In genomic region chr18:22385718-22386117, GRCh38 we compare ENCODE assay signal across 19 cellular contexts. TPM values are rescaled to one million over a fixed set of nuclear protein-coding genes. Genes with fewer than 3 reads are reported as not detected.
DNase-seq lines count a peak whose midpoint lies in the region; ATAC-seq, FAIRE-seq and TF ChIP-seq lines count a peak whose summit lies in the region.
"Had no signal": no experiment of that assay in that cellular context is flagged by ENCODE, and none has a peak within 500 bp of the region (broad histone marks: within the 10 kb centered on the region; RNA-seq: fewer than 3 reads in every experiment).

No MANE protein-coding gene starts in this region.

- H3K4me3 ChIP-seq in mesenchymal stem cell (ENCODE audit: insufficient read depth in 1 of 2, low read depth in 1 of 2, low read length in 2 of 2) (no peak overlapping the region), small intestine (ENCODE audit: low read depth in 1 of 2, low read length in 2 of 2) (no peak overlapping the region)

- FAIRE-seq in HTR-8/SVneo (lab: Jason Lieb, UNC) (peak; percentile 42), small intestine (lab: Jason Lieb, UNC) (no peak)
- FAIRE-seq: G401.6 had no signal

- no peak overlapping the region for H3K4ac ChIP-seq in mesenchymal stem cell (ENCODE audit: low read depth in 1 of 2, low read length in 2 of 2)

- H3K14ac ChIP-seq in mesenchymal stem cell (ENCODE audit: low read length in 2 of 2) = no peak overlapping the region

- ATAC-seq in sciatic nerve (no peak), GM19395 (IDR thresholded peaks at IDR 0.05; ENCODE audit: unreplicated experiment) (no peak), GM19324 (IDR thresholded peaks at IDR 0.05; ENCODE audit: low FRiP score, unreplicated experiment) (no peak)
- ATAC-seq: stimulated activated naive CD8-positive, alpha-beta T cell treated with anti-CD3 and anti-CD28 coated beads, Interleukin-15, Interleukin-2, amounts not matched to agents 100 U/mL and 50 U/mL, for 24 hours had no signal

- no peak overlapping the region for H3K18ac ChIP-seq in mesenchymal stem cell (ENCODE audit: low read depth in 1 of 2, low read length in 2 of 2)

- no peak for TF ChIP-seq CTCF in AG09319 (IDR thresholded peaks at IDR 0.05; ENCODE audit: low read depth, low read length)

- no peak overlapping the region for H4K8ac ChIP-seq in mesenchymal stem cell (ENCODE audit: low read length)

- peak; percentile 63 for DNase-seq in AG09319 (ENCODE audit: extremely low read depth, low read depth)
- DNase-seq in HTR-8/SVneo (ENCODE audit: insufficient read length, low spot score) = peak; percentile 51
- DNase-seq in dermis blood vessel endothelial cell = peak; percentile 94
- peak; percentile 76 for DNase-seq in mesenchymal stem cell
- no peak for DNase-seq in small intestine
- DNase-seq in sciatic nerve (ENCODE audit: low spot score) = no peak
- DNase-seq: activated T-cell treated with anti-CD3 and anti-CD28 coated beads, Interleukin-2, amount 50 U/mL, for 24 hours; amygdala; effector memory CD4-positive, alpha-beta T cell; midbrain; NCI-H2107; stimulated activated CD4-positive, alpha-beta T cell treated with anti-CD3 and anti-CD28 coated beads, Interleukin-4, amount 100 ng/mL, for 1 hour; stimulated activated naive CD8-positive, alpha-beta T cell treated with anti-CD3 and anti-CD28 coated beads, Interleukin-15, Interleukin-2, amounts not matched to agents 100 U/mL and 50 U/mL, for 24 hours had no signal

- no peak overlapping the region for H2AK5ac ChIP-seq in mesenchymal stem cell (ENCODE audit: low read length, severe bottlenecking)

- H3K9ac ChIP-seq in mesenchymal stem cell (ENCODE audit: low read length) = no peak overlapping the region

- H4K91ac ChIP-seq in mesenchymal stem cell (ENCODE audit: low read length) = no peak overlapping the region

- no peak overlapping the region for H2BK120ac ChIP-seq in mesenchymal stem cell (ENCODE audit: low read depth, low read length)

- WGBS in mesenchymal stem cell = 0% methylated on average over 2 of the region's 4 CpGs
- 49 to 77% (median 70%) methylated on average over 4 of the region's 4 CpGs for WGBS in small intestine, 3 donors

- no peaks in the 10 kb centered on the region for H3K79me1 ChIP-seq in mesenchymal stem cell (replicated peaks; ENCODE audit: low read length, poor library complexity, severe bottlenecking)

- H3K27ac ChIP-seq in mesenchymal stem cell (ENCODE audit: low read length, poor library complexity, severe bottlenecking) (no peak overlapping the region), small intestine (ENCODE audit: low read depth in 1 of 2, low read length in 1 of 2) (no peak overlapping the region)

- intact Hi-C loops in sciatic nerve (cut with DNase I) = no loop called here

- no peak overlapping the region for H3K4me2 ChIP-seq in mesenchymal stem cell (ENCODE audit: low read length, poor library complexity, severe bottlenecking)

- no peak overlapping the region for H3K23ac ChIP-seq in mesenchymal stem cell (ENCODE audit: low read length in 2 of 2)

- H3K4me1 ChIP-seq in mesenchymal stem cell (ENCODE audit: control insufficient read depth, insufficient read depth, low read depth, low read length) = no peaks in the 10 kb centered on the region
- H3K4me1 ChIP-seq in small intestine (ENCODE audit: control insufficient read depth in 2 of 2, insufficient read depth in 1 of 2, low read depth in 1 of 2, low read length in 1 of 2) = no peaks in the 10 kb centered on the region

- no peak overlapping the region for H2AFZ ChIP-seq in mesenchymal stem cell (ENCODE audit: low read depth, low read length)

- no peak overlapping the region for H2BK12ac ChIP-seq in mesenchymal stem cell (ENCODE audit: low read length in 2 of 2)

- H3K9me3 ChIP-seq in mesenchymal stem cell (ENCODE audit: control insufficient read depth, low read length) (no peaks in the 10 kb centered on the region), small intestine (ENCODE audit: control insufficient read depth, low read depth) (no peaks in the 10 kb centered on the region)

- no peak overlapping the region for H2BK15ac ChIP-seq in mesenchymal stem cell (ENCODE audit: low read depth, poor library complexity, severe bottlenecking)

- no peak overlapping the region for H2BK5ac ChIP-seq in mesenchymal stem cell (ENCODE audit: low read depth, low read length, poor library complexity, severe bottlenecking)

- H3K27me3 ChIP-seq in mesenchymal stem cell (ENCODE audit: control insufficient read depth in 1 of 2, insufficient read depth in 1 of 2, low read length in 2 of 2) (peaks cover 0 to 16% of the 10 kb centered on the region in 2 experiments), small intestine (ENCODE audit: control insufficient read depth in 2 of 2, insufficient read depth in 2 of 2, low read length in 2 of 2) (no peaks in the 10 kb centered on the region)

- H3K36me3 ChIP-seq in mesenchymal stem cell (ENCODE audit: control insufficient read depth in 1 of 2, insufficient read depth in 2 of 2, low read depth in 1 of 2, low read length in 2 of 2) = no peaks in the 10 kb centered on the region
- H3K36me3 ChIP-seq in small intestine (ENCODE audit: control insufficient read depth in 2 of 2, insufficient read depth in 2 of 2, low read length in 2 of 2) = no peaks in the 10 kb centered on the region

RNA-seq across cellular contexts. Expression of gene CTAGE1, which starts 32.0 kb away (rescaled TPM):
- total RNA-seq in dermis blood vessel endothelial cell = not detected in 2 replicates
- polyA plus RNA-seq in mesenchymal stem cell (2013, experiment 1 of 2) = 0.03 TPM
- 0.01 TPM for polyA plus RNA-seq in mesenchymal stem cell (2013, experiment 2 of 2)
- polyA plus RNA-seq in small intestine = not detected
- total RNA-seq in sciatic nerve = not detected
- total RNA-seq: posterior vena cava; T-helper 1 cell treated with Interleukin-12 subunit alpha and Interleukin-12 subunit beta and Interleukin-4 antibody, amounts not matched to agents 30 ng/mL and 1 ng/mL, for 36 hours had no signal
- polyA plus RNA-seq: CD14-positive monocyte had no signal

Comparison
In these comparisons a context has a peak if more than half of its experiments do, and no peak if none do; other contexts are left out.
1. DNase-seq: peak in AG09319 (single experiment), HTR-8/SVneo (single experiment), dermis blood vessel endothelial cell (single experiment) and mesenchymal stem cell (single experiment); none in small intestine (single experiment) and sciatic nerve (single experiment).